ENCODE assay signal across 2 cellular contexts in genomic region chr17:1720856-1721386, GRCh38.
TF ChIP-seq lines count a peak whose summit lies in the region.

No MANE protein-coding gene starts in this region.

TF ChIP-seq in Ishikawa, 13 proteins besides CTCF, POLR2A, EP300 and RAD21:
- TF ChIP-seq REST (IDR thresholded peaks at IDR 0.05; ENCODE audit: low read depth), result no peak
- TF ChIP-seq MAX (IDR thresholded peaks at IDR 0.05), result no peak
- TF ChIP-seq EGR1 (IDR thresholded peaks at IDR 0.05), result no peak
- TF ChIP-seq TAF1 (IDR thresholded peaks at IDR 0.05; ENCODE audit: low read depth), result no peak
- TF ChIP-seq CREB1 (IDR thresholded peaks at IDR 0.05; ENCODE audit: low read depth), result no peak
- TF ChIP-seq USF1 (IDR thresholded peaks at IDR 0.05), result no peak
- TF ChIP-seq FOXM1 (IDR thresholded peaks at IDR 0.05; ENCODE audit: borderline replicate concordance, low read depth), result no peak
- no peak for TF ChIP-seq NFIC (IDR thresholded peaks at IDR 0.05)
- TF ChIP-seq TEAD4 (IDR thresholded peaks at IDR 0.05), result no peak
- no peak for TF ChIP-seq TCF12 (IDR thresholded peaks at IDR 0.05; ENCODE audit: low read depth)
- TF ChIP-seq ZBTB7A (IDR thresholded peaks at IDR 0.05; ENCODE audit: low read depth), result no peak
- no peak for TF ChIP-seq CEBPB (IDR thresholded peaks at IDR 0.05)
- no peak for TF ChIP-seq YY1 (IDR thresholded peaks at IDR 0.05; ENCODE audit: low read depth)

TF ChIP-seq in GM12878, 131 proteins besides CTCF, POLR2A, EP300 and RAD21:
- peak; percentile 88; the same call in 1 of the 2 replicates for TF ChIP-seq ESRRA (IDR thresholded peaks at IDR 0.05; ENCODE audit: low read length)
- peak; percentile 55; the same call in 1 of the 2 replicates for TF ChIP-seq ZNF207 (IDR thresholded peaks at IDR 0.05; ENCODE audit: borderline replicate concordance)
- no peak for TF ChIP-seq ATF3 (IDR thresholded peaks at IDR 0.05; ENCODE audit: borderline replicate concordance, extremely low read depth, low read depth, low read length)
- peak; percentile 72 for TF ChIP-seq SKIL (IDR thresholded peaks at IDR 0.05; ENCODE audit: low read depth, poor library complexity, severe bottlenecking)
- peak; percentile 44; the same call in 1 of the 2 replicates for TF ChIP-seq RUNX3 (IDR thresholded peaks at IDR 0.05; ENCODE audit: low read length)
- TF ChIP-seq MLLT1 (IDR thresholded peaks at IDR 0.05), result 0 out of 2 replicates have a peak, but pooled peaks have one; percentile 35
- peak; percentile 79 for TF ChIP-seq SMARCA5 (IDR thresholded peaks at IDR 0.05)
- TF ChIP-seq ATF2 (IDR thresholded peaks at IDR 0.05; ENCODE audit: low read length), result no peak
- TF ChIP-seq FOS (IDR thresholded peaks at IDR 0.05; ENCODE audit: borderline replicate concordance, extremely low read depth, insufficient read length), result no peak
- no peak for TF ChIP-seq SIX5 (IDR thresholded peaks at IDR 0.05; ENCODE audit: low read depth, low read length, severe bottlenecking)
- TF ChIP-seq SREBF1 (IDR thresholded peaks at IDR 0.05; ENCODE audit: low read length), result no peak
- TF ChIP-seq RELA (IDR thresholded peaks at IDR 0.05; ENCODE audit: borderline replicate concordance, partially characterized antibody), result peak; percentile 34
- TF ChIP-seq NR2C1 (IDR thresholded peaks at IDR 0.05), result peak; percentile 26; the same call in 1 of the 2 replicates
- TF ChIP-seq CHD4 (IDR thresholded peaks at IDR 0.05), result no peak
- no peak for TF ChIP-seq STAT3 (IDR thresholded peaks at IDR 0.05; ENCODE audit: low read depth, low read length)
- no peak for TF ChIP-seq ZNF622 (IDR thresholded peaks at IDR 0.05)
- peak; percentile 82 for TF ChIP-seq SMC3 (IDR thresholded peaks at IDR 0.05; ENCODE audit: borderline replicate concordance, low read length)
- no peak for TF ChIP-seq ASH2L (IDR thresholded peaks at IDR 0.05; ENCODE audit: borderline replicate concordance, low read depth)
- TF ChIP-seq YY1 (IDR thresholded peaks at IDR 0.05; ENCODE audit: low read depth, low read length), result peak; percentile 42; the same call in 1 of the 2 replicates
- TF ChIP-seq NBN (IDR thresholded peaks at IDR 0.05), result 0 out of 2 replicates have a peak, but pooled peaks have one; percentile 18
